Comparison of ENCODE assay signal across 16 cellular contexts in genomic region chr11:70885721-70886305, GRCh38.
DNase-seq lines count a peak whose midpoint lies in the region; ATAC-seq and TF ChIP-seq lines count a peak whose summit lies in the region.
"Had no signal": no experiment of that assay in that cellular context is flagged by ENCODE, and none has a peak within 500 bp of the region (broad histone marks: within the 10 kb centered on the region; RNA-seq: fewer than 3 reads in every experiment).

No MANE protein-coding gene starts in this region.

- H3K27me3 Mint-ChIP-seq in nephron progenitor cell (ENCODE audit: low read depth, poor library complexity) (peaks cover 7% of the 10 kb centered on the region), immature natural killer cell (ENCODE audit: low read depth in 3 of 3) (peaks cover 0 to 7% (median 4%) of the 10 kb centered on the region in 3 donors)

- DNase-seq in AG20443 (ENCODE audit: low spot score) (peak; percentile 29), NCI-H2029 treated with DMSO at 0.1 percent for 48 hours (lab: John Stamatoyannopoulos, UW) (peak; percentile 47), dorsolateral prefrontal cortex (peak in 1 of 10 donors; percentile 39), nephron progenitor cell (no peak), SIG-M5 (lab: John Stamatoyannopoulos, UW) (no peak), NCI-H226 (no peak), immature natural killer cell (no peak)
- DNase-seq: ACHN, NCI-H1092 treated with DMSO at 0.1 percent for 48 hours, occipital lobe, spleen, transverse colon had no signal

- H3K27ac ChIP-seq in dorsolateral prefrontal cortex = peak overlapping the region in 4 of 59 donors; percentile 8 to 43 (median 22)
- H3K27ac ChIP-seq: spleen, transverse colon had no signal

- H3K27ac Mint-ChIP-seq in nephron progenitor cell (peak overlapping the region; percentile 66), immature natural killer cell (no peak overlapping the region)
- H3K27ac Mint-ChIP-seq: IgD-negative memory B cell; stimulated activated memory B cell treated with anti-CD40 and anti-IgM and Interleukin-4, amounts not matched to agents 10 μg/mL and 1 μg/mL and 100 μg/mL, for 72 hours had no signal

- peaks cover 19% of the 10 kb centered on the region for H3K9me3 Mint-ChIP-seq in nephron progenitor cell
- H3K9me3 Mint-ChIP-seq in immature natural killer cell = no peaks in the 10 kb centered on the region

- H3K4me1 Mint-ChIP-seq in nephron progenitor cell (peaks cover 30% of the 10 kb centered on the region), immature natural killer cell (no peaks in the 10 kb centered on the region)
- H3K4me1 Mint-ChIP-seq: IgD-negative memory B cell; stimulated activated memory B cell treated with anti-CD40 and anti-IgM and Interleukin-4, amounts not matched to agents 10 μg/mL and 1 μg/mL and 100 μg/mL, for 72 hours had no signal

- no peaks in the 10 kb centered on the region for H3K36me3 Mint-ChIP-seq in nephron progenitor cell (ENCODE audit: low read depth)
- no peaks in the 10 kb centered on the region for H3K36me3 Mint-ChIP-seq in immature natural killer cell
- H3K36me3 Mint-ChIP-seq: IgD-negative memory B cell; stimulated activated memory B cell treated with anti-CD40 and anti-IgM and Interleukin-4, amounts not matched to agents 10 μg/mL and 1 μg/mL and 100 μg/mL, for 72 hours had no signal

- H3K4me3 Mint-ChIP-seq in nephron progenitor cell (no peak overlapping the region), immature natural killer cell (no peak overlapping the region)
- H3K4me3 Mint-ChIP-seq: IgD-negative memory B cell; stimulated activated memory B cell treated with anti-CD40 and anti-IgM and Interleukin-4, amounts not matched to agents 10 μg/mL and 1 μg/mL and 100 μg/mL, for 72 hours had no signal

- H3K4me3 ChIP-seq in dorsolateral prefrontal cortex = peak overlapping the region in 42 of 59 donors; percentile 4 to 49 (median 26)
- H3K4me3 ChIP-seq: spleen, transverse colon had no signal

- TF ChIP-seq CTCF in dorsolateral prefrontal cortex (IDR thresholded peaks at IDR 0.05 in 54 of 56, conservative IDR thresholded peaks at IDR 0.05 in 2 of 56; ENCODE audit: low read depth in 1 of 56, partially characterized antibody in 56 of 56) (no peak), nephron progenitor cell (IDR thresholded peaks at IDR 0.05) (no peak)

- H3K27me3 ChIP-seq in dorsolateral prefrontal cortex = peaks cover 0 to 15% (median 0%) of the 10 kb centered on the region in 45 donors
- H3K27me3 ChIP-seq: transverse colon had no signal

- intact Hi-C loops in dorsolateral prefrontal cortex (cut with DNase I) = no loop called here

- no peak for ATAC-seq in GM21423 (IDR thresholded peaks at IDR 0.05; ENCODE audit: unreplicated experiment)
- ATAC-seq: HCT116; stimulated activated memory B cell treated with anti-CD40 and anti-IgM and Interleukin-4, amounts not matched to agents 10 μg/mL and 1 μg/mL and 100 μg/mL, for 72 hours had no signal

Comparison
In these comparisons a context has a peak if more than half of its experiments do, and no peak if none do; other contexts are left out.
1. DNase-seq: peak in AG20443 (single experiment) and NCI-H2029 treated with DMSO at 0.1 percent for 48 hours (single experiment); none in nephron progenitor cell (single experiment), SIG-M5 (single experiment), NCI-H226 (single experiment) and immature natural killer cell (0 of 3).